8 cellular contexts compared by ENCODE assay signal in genomic region chr3:101809178-101810022, GRCh38. TPM values are rescaled to one million over a fixed set of nuclear protein-coding genes. Genes with fewer than 3 reads are reported as not detected.
DNase-seq lines count a peak whose midpoint lies in the region; ATAC-seq and TF ChIP-seq lines count a peak whose summit lies in the region.

No MANE protein-coding gene starts in this region.

- H3K4me1 ChIP-seq in Panc1 (ENCODE audit: control insufficient read depth, insufficient read depth, low read length) (no peaks in the 10 kb centered on the region), body of pancreas (peaks cover 19% of the 10 kb centered on the region)

- H3K27me3 ChIP-seq in Panc1 (ENCODE audit: control insufficient read depth, insufficient read depth, low read length), result no peaks in the 10 kb centered on the region
- H3K27me3 ChIP-seq in body of pancreas, result no peaks in the 10 kb centered on the region
- no peaks in the 10 kb centered on the region for H3K27me3 ChIP-seq in kidney epithelial cell (ENCODE audit: control insufficient read depth, insufficient read depth, low read length)

- no TSS peak for BruUV-seq in Panc1 (replicated peaks; lab: Mats Ljungman, UMichigan)

- H3K4me3 ChIP-seq in Panc1 (ENCODE audit: low read depth in 2 of 2, low read length in 2 of 2) (no peak overlapping the region), body of pancreas (no peak overlapping the region), kidney epithelial cell (ENCODE audit: low read depth, low read length) (no peak overlapping the region)

- in situ Hi-C loops in Panc1 (cut with HindIII; ENCODE audit: low pct_unique_long_range_greater_than_20kb, low sequenced_read_pairs), result loop anchor here (25.0 kb wide), 1 partner anchor 728 kb away; no protein-coding TSS in a partner anchor

- peaks cover 69% of the 10 kb centered on the region for H3K4me1 Mint-ChIP-seq in activated T-cell treated with anti-CD3 and anti-CD28 coated beads, Interleukin-2, amount 50 U/mL, for 24 hours (ENCODE audit: low read depth)
- peaks cover 62% of the 10 kb centered on the region for H3K4me1 Mint-ChIP-seq in stimulated activated naive CD8-positive, alpha-beta T cell treated with anti-CD3 and anti-CD28 coated beads, Interleukin-15, amount 100 ng/mL, for 72 hours

- intact Hi-C loops in Panc1 (cut with micrococcal nuclease; ENCODE audit: unreplicated experiment), result loop anchor here (2.0 kb wide), 1 partner anchor 415 kb away; no protein-coding TSS in a partner anchor
- intact Hi-C loops in body of pancreas (cut with DNase I), result loop anchor here (5.0 to 10.0 kb wide), 2 partner anchors 413 to 725 kb away; no protein-coding TSS in a partner anchor

- TF ChIP-seq POLR2A in body of pancreas (IDR thresholded peaks at IDR 0.05), result no peak

- no peak overlapping the region for H3K27ac Mint-ChIP-seq in activated T-cell treated with anti-CD3 and anti-CD28 coated beads, Interleukin-2, amount 50 U/mL, for 24 hours
- peak overlapping the region in 1 of 2 donors; percentile 44 for H3K27ac Mint-ChIP-seq in stimulated activated naive CD8-positive, alpha-beta T cell treated with anti-CD3 and anti-CD28 coated beads, Interleukin-15, amount 100 ng/mL, for 72 hours

- H3K27me3 Mint-ChIP-seq in activated T-cell treated with anti-CD3 and anti-CD28 coated beads, Interleukin-2, amount 50 U/mL, for 24 hours, result no peaks in the 10 kb centered on the region
- no peaks in the 10 kb centered on the region for H3K27me3 Mint-ChIP-seq in stimulated activated naive CD8-positive, alpha-beta T cell treated with anti-CD3 and anti-CD28 coated beads, Interleukin-15, amount 100 ng/mL, for 72 hours

- H3K36me3 Mint-ChIP-seq in activated T-cell treated with anti-CD3 and anti-CD28 coated beads, Interleukin-2, amount 50 U/mL, for 24 hours (ENCODE audit: low read depth), result peaks cover 38% of the 10 kb centered on the region

- DNase-seq in activated T-cell treated with anti-CD3 and anti-CD28 coated beads for 24 hours (ENCODE audit: low read depth), result peak; percentile 20
- DNase-seq in activated T-cell treated with anti-CD3 and anti-CD28 coated beads, Interleukin-2, amount 50 U/mL, for 24 hours, result no peak
- no peak for DNase-seq in Panc1 (ENCODE audit: low read depth, low spot score)
- DNase-seq in body of pancreas, result peak; percentile 43 to 54 (median 48)
- DNase-seq in kidney epithelial cell (ENCODE audit: low read depth), result no peak
- DNase-seq in stimulated activated naive CD8-positive, alpha-beta T cell treated with anti-CD3 and anti-CD28 coated beads, Interleukin-15, amount 100 ng/mL, for 72 hours, result peak in 1 of 2 donors; percentile 24
- DNase-seq in islet precursor cell, result no peak

- H3K36me3 ChIP-seq in Panc1 (ENCODE audit: control insufficient read depth, insufficient read depth, low read length) (0 out of 2 replicates have a peak, but pooled peaks cover under 1% of the 10 kb centered on the region), body of pancreas (replicated peaks in 1 of 2; ENCODE audit: insufficient read depth in 1 of 2, low read depth in 2 of 2) (no peaks in the 10 kb centered on the region), kidney epithelial cell (ENCODE audit: control insufficient read depth, insufficient read depth, low read length) (peaks cover 1% of the 10 kb centered on the region)

- H3K4me3 Mint-ChIP-seq in activated T-cell treated with anti-CD3 and anti-CD28 coated beads, Interleukin-2, amount 50 U/mL, for 24 hours, result no peak overlapping the region
- peak overlapping the region in 1 of 2 donors; percentile 10 for H3K4me3 Mint-ChIP-seq in stimulated activated naive CD8-positive, alpha-beta T cell treated with anti-CD3 and anti-CD28 coated beads, Interleukin-15, amount 100 ng/mL, for 72 hours

- H3K9me3 ChIP-seq in Panc1 (ENCODE audit: control insufficient read depth, insufficient read depth, low read depth, low read length) (no peaks in the 10 kb centered on the region), body of pancreas (no peaks in the 10 kb centered on the region)

- H3K9me3 Mint-ChIP-seq in activated T-cell treated with anti-CD3 and anti-CD28 coated beads, Interleukin-2, amount 50 U/mL, for 24 hours, result no peaks in the 10 kb centered on the region
- no peaks in the 10 kb centered on the region for H3K9me3 Mint-ChIP-seq in stimulated activated naive CD8-positive, alpha-beta T cell treated with anti-CD3 and anti-CD28 coated beads, Interleukin-15, amount 100 ng/mL, for 72 hours

- TF ChIP-seq CTCF in Panc1 (IDR thresholded peaks at IDR 0.05) (peak; percentile 75; the same call in 1 of the 2 replicates), body of pancreas (IDR thresholded peaks at IDR 0.05) (peak; percentile 31 to 80 (median 74)), kidney epithelial cell (IDR thresholded peaks at IDR 0.05; ENCODE audit: insufficient read depth, low read length, poor library complexity, severe bottlenecking) (peak; percentile 59)

- POLR2A ChIA-PET in Panc1 (lab: Charles Lee), result no interaction called here

- peak; percentile 32 for ATAC-seq in HG03039 (IDR thresholded peaks at IDR 0.05; ENCODE audit: unreplicated experiment)
- no peak for ATAC-seq in Panc1
- ATAC-seq in body of pancreas, result peak; percentile 75
- ATAC-seq in stimulated activated naive CD8-positive, alpha-beta T cell treated with anti-CD3 and anti-CD28 coated beads, Interleukin-15, amount 100 ng/mL, for 72 hours, result peak; percentile 64

- CTCF ChIA-PET in Panc1 (lab: Charles Lee), result interaction anchor here (1.6 kb wide), 1 partner anchor 415 kb away, joined by 7 read pairs; no protein-coding TSS in a partner anchor

- H3K27ac ChIP-seq in Panc1 (ENCODE audit: low read length), result no peak overlapping the region
- no peak overlapping the region for H3K27ac ChIP-seq in body of pancreas

RNA-seq across cellular contexts. Expression of gene NXPE3, which starts 30.4 kb away (rescaled TPM):
- total RNA-seq in Panc1 (2021; ENCODE audit: unreplicated experiment), result 30.4 TPM
- 19.0 TPM for polyA plus RNA-seq in Panc1 (2012; ENCODE audit: insufficient read length)
- 1 to 10 TPM; 3.1 to 4.6 TPM for total RNA-seq in body of pancreas
- total RNA-seq in kidney epithelial cell, result 13.6 and 16.9 TPM in 2 replicates

RNA-seq across cellular contexts. Expression of gene NFKBIZ, which starts 39.9 kb away (rescaled TPM):
- 17.4 TPM for total RNA-seq in Panc1 (2021; ENCODE audit: unreplicated experiment)
- polyA plus RNA-seq in Panc1 (2012; ENCODE audit: insufficient read length), result 7.9 TPM
- 10 to 100 TPM; 30.1 to 92.3 TPM for total RNA-seq in body of pancreas
- 76.4 and 91.6 TPM in 2 replicates for total RNA-seq in kidney epithelial cell

Comparison
In these comparisons a context has a peak if more than half of its experiments do, and no peak if none do; other contexts are left out.
1. DNase-seq: peak in activated T-cell treated with anti-CD3 and anti-CD28 coated beads for 24 hours (single experiment) and body of pancreas (4 of 4); none in activated T-cell treated with anti-CD3 and anti-CD28 coated beads, Interleukin-2, amount 50 U/mL, for 24 hours (single experiment), Panc1 (single experiment), kidney epithelial cell (single experiment) and islet precursor cell (single experiment).
2. Peak in every context shown above with its lines, with median percentiles within 50 percentile points of each other: CTCF ChIP-seq.